1 cellular context compared by ENCODE assay signal in the genomic region with DNA sequence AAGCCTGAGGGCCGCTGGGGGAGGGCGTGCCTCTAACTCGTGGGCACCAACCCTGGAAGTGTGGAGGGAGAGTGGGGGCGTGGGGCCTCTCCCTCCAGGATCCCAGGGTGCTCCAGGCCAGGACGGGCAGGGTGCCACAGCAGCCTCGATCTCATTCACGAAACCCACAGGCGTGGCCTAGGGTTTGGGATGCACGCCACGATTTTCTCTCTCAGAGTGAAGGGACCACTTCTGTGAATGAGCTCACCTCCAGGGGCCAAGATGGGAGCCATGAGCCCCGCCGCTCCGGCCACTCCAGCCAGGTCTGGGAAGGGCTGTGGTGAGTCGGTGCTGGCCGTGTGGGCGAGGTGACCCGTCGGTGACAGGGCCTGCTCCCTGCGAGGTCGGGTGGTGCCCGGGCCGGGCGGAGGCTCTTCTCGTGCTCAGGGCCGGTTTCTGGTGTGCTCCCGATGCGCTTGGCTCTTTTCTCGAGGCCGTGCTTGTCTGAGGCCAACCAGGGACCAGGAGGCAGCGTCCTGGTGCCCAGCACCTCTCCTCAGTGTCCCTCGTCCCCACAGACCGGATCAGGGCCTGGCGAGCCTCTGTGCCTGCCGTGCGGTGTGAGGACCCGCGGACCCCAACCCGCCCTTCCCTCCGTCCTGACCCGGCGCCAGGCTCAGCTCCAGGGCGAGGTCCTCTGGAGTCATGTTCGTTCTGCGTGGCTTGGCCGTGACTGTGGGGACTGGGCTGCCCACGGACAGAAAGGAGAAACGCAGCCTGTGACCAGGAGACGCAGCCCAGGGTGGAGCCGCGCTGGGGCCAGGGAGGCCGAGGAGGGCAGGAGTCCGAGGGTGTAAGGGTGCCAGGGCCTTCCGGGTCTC.
TF ChIP-seq lines count a peak whose summit lies in the region.

No MANE protein-coding gene starts in this region.

TF ChIP-seq in HEK293, 187 proteins besides CTCF, POLR2A, EP300 and RAD21:
- TF ChIP-seq KLF8 (tag by site-specific recombination; IDR thresholded peaks at IDR 0.05), result 0 out of 2 replicates have a peak, but pooled peaks have one; percentile 28
- TF ChIP-seq ZNF529 (tag by site-specific recombination; IDR thresholded peaks at IDR 0.05; ENCODE audit: insufficient replicate concordance), result no peak
- TF ChIP-seq ZBTB11 (tag by site-specific recombination; conservative IDR thresholded peaks at IDR 0.05; ENCODE audit: low read depth), result no peak
